Comparison of ENCODE assay signal across 8 cellular contexts in the genomic region with DNA sequence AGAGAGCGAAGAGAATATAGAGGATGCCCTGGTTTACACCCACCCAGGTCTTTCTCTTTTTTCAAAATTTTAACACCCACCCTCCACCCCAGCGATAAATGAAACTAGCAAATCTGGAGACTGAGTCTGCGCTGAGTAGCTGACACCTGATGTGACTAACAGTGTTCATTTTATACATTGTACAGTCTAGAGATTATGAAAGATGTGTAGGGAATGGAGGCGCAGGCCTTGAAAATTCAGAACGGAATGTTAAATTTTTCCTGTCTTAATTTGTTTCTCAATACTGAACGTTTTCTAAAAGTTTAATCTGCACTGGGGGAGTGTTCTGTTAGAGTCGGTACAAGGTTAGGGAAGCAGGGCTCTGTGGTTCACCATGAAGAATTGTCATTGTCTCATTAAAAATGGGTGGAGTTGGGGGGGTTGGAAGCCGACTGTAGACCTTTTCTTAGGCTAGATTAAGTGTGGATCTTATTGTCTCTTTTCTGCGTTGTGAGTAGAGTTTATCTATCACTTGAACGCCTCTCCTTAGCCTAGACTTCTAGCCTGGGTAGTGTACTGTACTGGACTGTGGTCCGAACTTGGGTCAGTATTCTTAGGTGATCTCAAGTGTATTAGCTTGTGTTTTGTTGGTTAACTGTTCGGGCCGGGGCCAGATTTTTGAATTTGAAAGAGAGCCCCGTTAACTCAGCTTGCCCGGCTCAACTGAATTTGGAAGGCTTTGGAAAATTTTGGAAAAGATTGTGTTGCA. TPM values are rescaled to one million over a fixed set of nuclear protein-coding genes. Genes with fewer than 3 reads are reported as not detected.
DNase-seq lines count a peak whose midpoint lies in the region; ATAC-seq and TF ChIP-seq lines count a peak whose summit lies in the region.

No MANE protein-coding gene starts in this region.

- peaks cover 30% of the 10 kb centered on the region for H3K4me1 Mint-ChIP-seq in HFFc6 (ENCODE audit: low read depth)

- TF ChIP-seq CTCF in fibroblast of villous mesenchyme (IDR thresholded peaks at IDR 0.05; ENCODE audit: insufficient read depth, low read depth, low read length): no peak
- TF ChIP-seq CTCF in gastrocnemius medialis (IDR thresholded peaks at IDR 0.05 in 4 of 5, conservative IDR thresholded peaks at IDR 0.05 in 1 of 5): no peak
- no peak for TF ChIP-seq CTCF in HFFc6 (IDR thresholded peaks at IDR 0.05)

- intact Hi-C loops in gastrocnemius medialis (cut with DNase I; ENCODE audit: low total_unique reads): loop anchor here (10.0 kb wide), 1 partner anchor 175 kb away; no protein-coding TSS in a partner anchor

- H3K36me3 ChIP-seq in SJCRH30: peaks cover 13% of the 10 kb centered on the region
- H3K36me3 ChIP-seq in gastrocnemius medialis: no peaks in the 10 kb centered on the region

- peaks cover 31% of the 10 kb centered on the region for H3K36me3 Mint-ChIP-seq in HFFc6 (ENCODE audit: low read depth)

- H3K9me3 ChIP-seq in SJCRH30 (replicated peaks): no peaks in the 10 kb centered on the region
- no peaks in the 10 kb centered on the region for H3K9me3 ChIP-seq in gastrocnemius medialis

- peak overlapping the region; percentile 39 for H3K27ac ChIP-seq in SJCRH30
- peak overlapping the region; percentile 60 to 87 (median 82) for H3K27ac ChIP-seq in gastrocnemius medialis

- H3K9me3 Mint-ChIP-seq in HFFc6: peaks cover 5% of the 10 kb centered on the region; the same call in 1 of the 2 replicates

- H3K4me3 ChIP-seq in SJCRH30: peak overlapping the region; percentile 93
- H3K4me3 ChIP-seq in fibroblast of villous mesenchyme (ENCODE audit: low read depth, low read length): peak overlapping the region; percentile 77
- peak overlapping the region; percentile 53 to 81 (median 70) for H3K4me3 ChIP-seq in gastrocnemius medialis

- DNase-seq in NCI-H1105 treated with DMSO at 0.1 percent for 48 hours (lab: John Stamatoyannopoulos, UW): peak; percentile 19
- DNase-seq in NCI-H1105 (lab: John Stamatoyannopoulos, UW): no peak
- peak in 1 of 2 experiments; percentile 55 for DNase-seq in SJCRH30
- peak; percentile 49 for DNase-seq in fibroblast of villous mesenchyme (ENCODE audit: low read depth)
- DNase-seq in gastrocnemius medialis: no peak
- DNase-seq in SKM-1 treated with dmso at 0.1 percent for 144 hours (lab: John Stamatoyannopoulos, UW; ENCODE audit: unreplicated experiment): no peak
- DNase-seq in NCI-H1048 (lab: John Stamatoyannopoulos, UW): no peak
- no peak for DNase-seq in HFFc6

- ATAC-seq in gastrocnemius medialis: no peak

- H3K4me3 Mint-ChIP-seq in HFFc6: no peak overlapping the region

- peaks cover 5% of the 10 kb centered on the region for H3K27me3 Mint-ChIP-seq in HFFc6 (ENCODE audit: insufficient read depth)

- in situ Hi-C loops in gastrocnemius medialis (cut with MboI; ENCODE audit: low sequenced_read_pairs in 4 of 4): loop anchor here (5.0 to 10.0 kb wide), 2 partner anchors 125 to 133 kb away; no protein-coding TSS in a partner anchor

- H3K27me3 ChIP-seq in SJCRH30: no peaks in the 10 kb centered on the region
- H3K27me3 ChIP-seq in gastrocnemius medialis: no peaks in the 10 kb centered on the region

- TF ChIP-seq POLR2A in gastrocnemius medialis (IDR thresholded peaks at IDR 0.05): no peak

- no peak overlapping the region for H3K27ac Mint-ChIP-seq in HFFc6

- H3K4me1 ChIP-seq in SJCRH30 (peaks cover 12% of the 10 kb centered on the region), gastrocnemius medialis (peaks cover 34 to 41% of the 10 kb centered on the region in 2 donors)

RNA-seq across cellular contexts. Expression of gene MAP4K4, which starts 1.9 kb away (rescaled TPM):
- 118 and 139 TPM in 2 replicates for total RNA-seq in SJCRH30 (2014; rRNA removed; shearing (Covaris generic))
- total RNA-seq in fibroblast of villous mesenchyme (88.3 and 95.0 TPM in 2 replicates), gastrocnemius medialis (10 to 100 TPM; 40.0 to 85.5 (median 59.5) TPM)
- total RNA-seq in HFFc6 (2021; fragmentation: NEBNext Ultra II Directional; extraction: Animal tissue kit (Norgen Biotek cat#: 25700)): 100 to 1,000 TPM; 103 to 124 (median 121) TPM

Comparison
In these comparisons a context has a peak if more than half of its experiments do, and no peak if none do; other contexts are left out.
1. DNase-seq: peak in NCI-H1105 treated with DMSO at 0.1 percent for 48 hours (single experiment) and fibroblast of villous mesenchyme (single experiment); none in NCI-H1105 (single experiment), gastrocnemius medialis (0 of 2), SKM-1 treated with dmso at 0.1 percent for 144 hours (single experiment), NCI-H1048 (single experiment) and HFFc6 (single experiment).
2. Peak in every context shown above with its lines, with median percentiles within 50 percentile points of each other: H3K4me3 ChIP-seq.